30 cellular contexts compared by ENCODE assay signal in the genomic region with DNA sequence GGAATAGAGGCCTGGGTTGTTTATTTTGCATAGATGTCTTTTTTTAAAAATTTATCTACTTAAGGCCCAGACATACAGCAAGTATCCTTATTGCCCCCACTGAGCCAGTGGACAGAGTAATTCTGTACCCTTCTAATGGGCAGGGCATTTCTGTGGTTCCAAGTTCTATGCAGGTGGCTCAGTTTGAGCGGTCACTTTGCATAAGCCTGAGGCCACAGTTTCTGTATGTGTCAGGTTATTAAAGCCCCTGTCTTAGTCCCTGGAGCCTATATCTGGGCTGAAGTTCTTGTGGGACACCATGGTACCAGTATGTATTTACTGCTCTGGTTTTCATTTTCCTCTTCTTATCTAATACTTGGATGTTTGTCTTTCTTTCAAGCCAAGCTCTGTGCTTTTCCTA.
A peak's percentile ranks its signal among the peaks of the same experiment; 100 is the strongest.
DNase-seq lines count a peak whose midpoint lies in the region; ATAC-seq and TF ChIP-seq lines count a peak whose summit lies in the region.
"Had no signal": no experiment of that assay in that cellular context is flagged by ENCODE, and none has a peak within 500 bp of the region (broad histone marks: within the 10 kb centered on the region; RNA-seq: fewer than 3 reads in every experiment).

No MANE protein-coding gene starts in this region.

- no peaks in the 10 kb centered on the region for H3K9me3 Mint-ChIP-seq in HFFc6
- H3K9me3 Mint-ChIP-seq: activated CD8-positive, alpha-beta T cell treated with anti-CD3 and anti-CD28 coated beads for 36 hours; CD4-positive, alpha-beta T cell; natural killer cell had no signal

- H3K27ac Mint-ChIP-seq in HFFc6, result no peak overlapping the region
- H3K27ac Mint-ChIP-seq: activated CD8-positive, alpha-beta T cell treated with anti-CD3 and anti-CD28 coated beads for 36 hours; activated naive CD8-positive, alpha-beta T cell; CD4-positive, alpha-beta T cell; endodermal cell; mesothelial cell of epicardium; natural killer cell had no signal

- no peaks in the 10 kb centered on the region for H3K36me3 Mint-ChIP-seq in HFFc6 (ENCODE audit: low read depth)
- H3K36me3 Mint-ChIP-seq: activated naive CD8-positive, alpha-beta T cell; mesothelial cell of epicardium; natural killer cell had no signal

- TF ChIP-seq CTCF in GM12865 (IDR thresholded peaks at IDR 0.05; ENCODE audit: insufficient read depth, low read depth, low read length, missing control alignments), result no peak
- TF ChIP-seq CTCF in HFFc6 (IDR thresholded peaks at IDR 0.05), result no peak

- DNase-seq in GM12865 (ENCODE audit: low read depth) (peak; percentile 47), NCI-H1694 (lab: John Stamatoyannopoulos, UW) (no peak), HFFc6 (no peak), NCI-H748 (lab: John Stamatoyannopoulos, UW; ENCODE audit: unreplicated experiment) (no peak)
- no peak for DNase-seq in activated CD4-positive, alpha-beta T cell treated with anti-CD3 and anti-CD28 coated beads, Interleukin-2, amount 50 U/mL, for 4 hours
- DNase-seq: aorta; CD4-positive, alpha-beta T cell; cortex of kidney; endodermal cell; hypothalamus; KG1; left ventricle myocardium inferior; MM.1S; natural killer cell; NCI-H1436; NCI-H510A treated with DMSO at 0.1 percent for 48 hours; NK-92 treated with Interleukin-12 subunit alpha and Interleukin-12 subunit beta, amount 100 ng/mL, for 24 hours; retina; SIG-M5; small intestine; stimulated activated CD4-positive, alpha-beta T cell treated with anti-CD3 and anti-CD28 coated beads, Interleukin-2, amount 100 ng/mL, for 24 hours had no signal

- H3K4me3 Mint-ChIP-seq in HFFc6, result no peak overlapping the region
- H3K4me3 Mint-ChIP-seq: activated CD8-positive, alpha-beta T cell treated with anti-CD3 and anti-CD28 coated beads for 36 hours; activated naive CD8-positive, alpha-beta T cell; CD4-positive, alpha-beta T cell; endodermal cell; mesothelial cell of epicardium; natural killer cell had no signal

- H3K27me3 Mint-ChIP-seq in HFFc6 (ENCODE audit: insufficient read depth), result peaks cover 2% of the 10 kb centered on the region; the same call in 1 of the 2 replicates
- H3K27me3 Mint-ChIP-seq: activated CD8-positive, alpha-beta T cell treated with anti-CD3 and anti-CD28 coated beads for 36 hours; activated naive CD8-positive, alpha-beta T cell; CD4-positive, alpha-beta T cell had no signal

- ATAC-seq in GM18909 (IDR thresholded peaks at IDR 0.05; ENCODE audit: poor library complexity, unreplicated experiment) (peak; percentile 65), GM21619 (IDR thresholded peaks at IDR 0.05; ENCODE audit: unreplicated experiment) (peak; percentile 67), HG03039 (IDR thresholded peaks at IDR 0.05; ENCODE audit: unreplicated experiment) (peak; percentile 68)
- ATAC-seq: HCT116, natural killer cell, Panc1 had no signal

- H3K4me3 ChIP-seq in GM12865 (ENCODE audit: low read depth, low read length), result no peak overlapping the region
- H3K4me3 ChIP-seq: esophagus muscularis mucosa, left ventricle myocardium inferior had no signal

- peaks cover 12% of the 10 kb centered on the region; the same call in 1 of the 2 replicates for H3K4me1 Mint-ChIP-seq in HFFc6 (ENCODE audit: low read depth)
- H3K4me1 Mint-ChIP-seq: endodermal cell, mesothelial cell of epicardium, natural killer cell had no signal
